1 cellular context compared by ENCODE assay signal in the genomic region with DNA sequence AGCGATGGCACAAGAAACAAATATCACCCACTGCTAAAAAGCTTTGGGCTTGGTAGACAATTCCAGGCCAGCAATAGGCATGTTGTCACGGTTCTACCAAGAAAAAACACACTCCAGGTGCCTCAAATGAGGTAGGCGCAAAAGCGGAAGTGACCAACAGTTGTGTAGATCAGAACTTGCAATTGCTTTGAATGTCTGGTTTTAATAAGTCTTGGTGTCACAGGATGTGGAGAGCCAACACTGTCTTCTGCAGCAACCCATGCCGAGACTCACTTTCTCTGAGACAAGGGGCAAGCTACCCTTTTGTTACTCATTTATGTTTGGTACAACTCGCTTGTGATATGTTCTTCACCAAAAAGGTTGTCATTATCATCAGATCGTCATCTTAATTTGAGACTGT.
TF ChIP-seq lines count a peak whose summit lies in the region.

No MANE protein-coding gene starts in this region.

TF ChIP-seq in endothelial cell of umbilical vein, 7 proteins besides CTCF, POLR2A, EP300 and RAD21 (continued from another document):
- TF ChIP-seq POLR2AphosphoS5 (IDR thresholded peaks at IDR 0.05; ENCODE audit: insufficient read depth, low read depth, low read length) = no peak
- TF ChIP-seq FOS (IDR thresholded peaks at IDR 0.05; ENCODE audit: borderline replicate concordance, insufficient read depth, low read length) = no peak
- no peak for TF ChIP-seq GATA2 (IDR thresholded peaks at IDR 0.05; ENCODE audit: insufficient read depth, insufficient read length, low read depth, low read length)
